28 cellular contexts compared by ENCODE assay signal in the genomic region with DNA sequence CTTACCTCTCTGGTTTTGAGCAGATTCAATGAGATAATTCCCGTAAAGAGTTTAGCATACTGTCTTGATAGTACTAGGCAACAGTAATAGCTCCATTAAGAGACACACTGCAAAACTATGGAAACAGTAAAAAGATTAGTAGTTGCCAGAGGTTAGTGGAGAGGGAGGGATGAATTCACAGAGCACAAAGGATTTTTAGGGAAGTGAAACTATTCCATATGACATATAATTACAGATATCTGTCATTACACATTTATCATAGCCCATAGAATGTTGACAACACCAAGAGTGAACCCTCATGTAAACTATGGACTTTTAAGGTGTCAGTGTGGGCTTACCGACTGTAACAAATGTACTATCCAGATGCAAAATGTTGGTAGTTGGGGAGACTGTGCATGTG.
"Had no signal": no experiment of that assay in that cellular context is flagged by ENCODE, and none has a peak within 500 bp of the region (broad histone marks: within the 10 kb centered on the region; RNA-seq: fewer than 3 reads in every experiment).

No MANE protein-coding gene starts in this region.

- H3K4me3 Mint-ChIP-seq: activated B cell treated with CpG ODN at 0.5 μM for 24 hours; activated CD4-positive, alpha-beta memory T cell treated with anti-CD3 and anti-CD28 coated beads for 36 hours; activated CD4-positive, alpha-beta T cell treated with anti-CD3 and anti-CD28 coated beads, Interleukin-2, amount 10 ng/mL, durations not matched to agents 7 days and 5 days; activated naive CD8-positive, alpha-beta T cell treated with anti-CD3 and anti-CD28 coated beads, Interleukin-2, amount 50 U/mL, for 24 hours; activated T-cell treated with anti-CD3 and anti-CD28 coated beads, Interleukin-2, amount 50 U/mL, for 4 hours; central memory CD8-positive, alpha-beta T cell; IgD-negative memory B cell; T-helper 17 cell had no signal

- H3K36me3 ChIP-seq: ascending aorta, MG63, Peyer's patch, SJSA1 had no signal

- DNase-seq: activated B cell treated with CpG ODN at 0.5 μM for 24 hours; activated CD4-positive, alpha-beta memory T cell treated with anti-CD3 and anti-CD28 coated beads for 36 hours; activated CD4-positive, alpha-beta T cell treated with anti-CD3 and anti-CD28 coated beads for 1 hour; activated CD4-positive, alpha-beta T cell treated with anti-CD3 and anti-CD28 coated beads, Interleukin-2, amount 10 ng/mL, durations not matched to agents 7 days and 5 days; activated CD8-positive, alpha-beta memory T cell treated with anti-CD3 and anti-CD28 coated beads for 24 hours; activated effector memory CD4-positive, alpha-beta T cell treated with anti-CD3 and anti-CD28 coated beads, Interleukin-2, amount 50 U/mL, for 16 hours; activated naive CD4-positive, alpha-beta T cell treated with Interleukin-2 at 50 U/mL for 16 hours; activated naive CD8-positive, alpha-beta T cell treated with anti-CD3 and anti-CD28 coated beads, Interleukin-2, amount 50 U/mL, for 24 hours; activated T-cell treated with anti-CD3 and anti-CD28 coated beads, Interleukin-2, amount 50 U/mL, for 4 hours; amniotic stem cell; body of pancreas; MG63; NCI-H1105; NCI-H1436; NCI-H1694 treated with DMSO at 0.1 percent for 48 hours; NCI-H2029 treated with DMSO at 0.1 percent for 48 hours; NCI-H446; NCI-H524; Peyer's patch; SHP77; T-helper 17 cell; T-helper 9 cell had no signal

- H3K4me3 ChIP-seq: ascending aorta, body of pancreas, MG63, Peyer's patch, SJSA1 had no signal

- H3K27me3 ChIP-seq: ascending aorta, body of pancreas, MG63, Peyer's patch, SJSA1 had no signal

- H3K27ac Mint-ChIP-seq: activated B cell treated with CpG ODN at 0.5 μM for 24 hours; activated CD4-positive, alpha-beta memory T cell treated with anti-CD3 and anti-CD28 coated beads for 36 hours; activated CD4-positive, alpha-beta T cell treated with anti-CD3 and anti-CD28 coated beads, Interleukin-2, amount 10 ng/mL, durations not matched to agents 7 days and 5 days; activated naive CD4-positive, alpha-beta T cell treated with anti-CD3 and anti-CD28 coated beads, Interleukin-2, amount 50 U/mL, for 72 hours; activated naive CD8-positive, alpha-beta T cell treated with anti-CD3 and anti-CD28 coated beads, Interleukin-2, amount 50 U/mL, for 24 hours; IgD-negative memory B cell; T-helper 17 cell had no signal

- H3K4me1 Mint-ChIP-seq: activated B cell treated with CpG ODN at 0.5 μM for 24 hours; activated CD4-positive, alpha-beta T cell treated with anti-CD3 and anti-CD28 coated beads, Interleukin-2, amount 10 ng/mL, durations not matched to agents 7 days and 5 days; activated naive CD8-positive, alpha-beta T cell treated with anti-CD3 and anti-CD28 coated beads, Interleukin-2, amount 50 U/mL, for 24 hours; central memory CD8-positive, alpha-beta T cell; IgD-negative memory B cell; T-helper 17 cell had no signal

- H3K9me3 Mint-ChIP-seq: activated B cell treated with CpG ODN at 0.5 μM for 24 hours; activated CD4-positive, alpha-beta memory T cell treated with anti-CD3 and anti-CD28 coated beads for 36 hours; activated CD4-positive, alpha-beta T cell treated with anti-CD3 and anti-CD28 coated beads, Interleukin-2, amount 10 ng/mL, durations not matched to agents 7 days and 5 days; activated naive CD8-positive, alpha-beta T cell treated with anti-CD3 and anti-CD28 coated beads, Interleukin-2, amount 50 U/mL, for 24 hours; activated T-cell treated with anti-CD3 and anti-CD28 coated beads, Interleukin-2, amount 50 U/mL, for 4 hours; central memory CD8-positive, alpha-beta T cell had no signal

- H3K4me1 ChIP-seq: ascending aorta, body of pancreas, Peyer's patch, SJSA1 had no signal

- H3K27me3 Mint-ChIP-seq: activated B cell treated with CpG ODN at 0.5 μM for 24 hours; central memory CD8-positive, alpha-beta T cell; IgD-negative memory B cell had no signal

- FAIRE-seq: TTC549 had no signal

- H3K36me3 Mint-ChIP-seq: activated CD4-positive, alpha-beta memory T cell treated with anti-CD3 and anti-CD28 coated beads for 36 hours; activated naive CD4-positive, alpha-beta T cell treated with anti-CD3 and anti-CD28 coated beads, Interleukin-2, amount 50 U/mL, for 72 hours; IgD-negative memory B cell had no signal

- H3K9me3 ChIP-seq: ascending aorta, body of pancreas, MG63, Peyer's patch, SJSA1 had no signal
